Comparison of ENCODE assay signal across 11 cellular contexts in genomic region chr13:40653558-40654318, GRCh38. TPM values are rescaled to one million over a fixed set of nuclear protein-coding genes. Genes with fewer than 3 reads are reported as not detected.
A peak's percentile ranks its signal among the peaks of the same experiment; 100 is the strongest.
DNase-seq lines count a peak whose midpoint lies in the region; ATAC-seq and TF ChIP-seq lines count a peak whose summit lies in the region.
"Had no signal": no experiment of that assay in that cellular context is flagged by ENCODE, and none has a peak within 500 bp of the region (broad histone marks: within the 10 kb centered on the region; RNA-seq: fewer than 3 reads in every experiment).

No MANE protein-coding gene starts in this region.

- H3K4me1 Mint-ChIP-seq in activated B cell treated with CpG ODN at 0.5 μM for 24 hours, result peaks cover 94% of the 10 kb centered on the region

- no peak for DNase-seq in HCT116 (ENCODE audit: low read depth, low spot score)
- DNase-seq in activated B cell treated with CpG ODN at 0.5 μM for 24 hours, result no peak
- DNase-seq in iris pigment epithelial cell (ENCODE audit: low read depth), result peak; percentile 51
- no peak for DNase-seq in esophagus muscularis mucosa (ENCODE audit: extremely low spot score)
- DNase-seq in SHP77 treated with DMSO at 0.1 percent for 48 hours (lab: John Stamatoyannopoulos, UW), result no peak
- no peak for DNase-seq in NCI-H446 treated with DMSO at 0.1 percent for 48 hours (lab: John Stamatoyannopoulos, UW)
- DNase-seq: body of pancreas; NCI-H2029 treated with DMSO at 0.1 percent for 48 hours; stimulated activated naive CD4-positive, alpha-beta T cell treated with Interleukin-2 at 50 U/mL for 16 hours had no signal

- no peaks in the 10 kb centered on the region for H3K9me3 Mint-ChIP-seq in activated B cell treated with CpG ODN at 0.5 μM for 24 hours

- H2AFZ ChIP-seq in HCT116 (ENCODE audit: low read depth, low read length, poor library complexity, severe bottlenecking), result no peak overlapping the region

- BruUV-seq in HCT116 (replicated peaks; lab: Mats Ljungman, UMichigan), result no TSS peak

- H3K9me2 ChIP-seq in HCT116 (ENCODE audit: insufficient read depth), result no peaks in the 10 kb centered on the region

- TF ChIP-seq POLR2A in HCT116 (IDR thresholded peaks at IDR 0.05; ENCODE audit: borderline replicate concordance, extremely low read depth, insufficient read depth, insufficient read length) (no peak), esophagus muscularis mucosa (IDR thresholded peaks at IDR 0.05; ENCODE audit: low read depth) (no peak)

- TF ChIP-seq EP300 in esophagus muscularis mucosa (IDR thresholded peaks at IDR 0.05), result no peak

- H4K20me1 ChIP-seq in BLaER1, result peaks cover 75% of the 10 kb centered on the region
- no peaks in the 10 kb centered on the region for H4K20me1 ChIP-seq in HCT116 (ENCODE audit: insufficient read depth)

- H3K9me3 ChIP-seq in BLaER1 (peaks cover 22% of the 10 kb centered on the region), HCT116 (ENCODE audit: control insufficient read depth in 1 of 2, insufficient read depth in 1 of 2, low read depth in 1 of 2, low read length in 2 of 2) (no peaks in the 10 kb centered on the region), esophagus muscularis mucosa (no peaks in the 10 kb centered on the region)
- H3K9me3 ChIP-seq: body of pancreas had no signal

- H3K9ac ChIP-seq in BLaER1, result peak overlapping the region; percentile 43; the same call in 1 of the 2 replicates
- H3K9ac ChIP-seq in HCT116 (ENCODE audit: low read length), result no peak overlapping the region

- H3K27me3 ChIP-seq in BLaER1 (no peaks in the 10 kb centered on the region), HCT116 (ENCODE audit: insufficient read depth, low read length) (no peaks in the 10 kb centered on the region), esophagus muscularis mucosa (no peaks in the 10 kb centered on the region)
- H3K27me3 ChIP-seq: body of pancreas had no signal

- 0 out of 2 replicates have a peak, but pooled peaks have one; percentile 22 for ATAC-seq in HCT116
- peak; percentile 8 for ATAC-seq in activated B cell treated with CpG ODN at 0.5 μM for 24 hours (ENCODE audit: low read depth)
- ATAC-seq in GM21576 (IDR thresholded peaks at IDR 0.05; ENCODE audit: unreplicated experiment), result no peak
- ATAC-seq: body of pancreas had no signal

- H3K4me3 Mint-ChIP-seq in activated B cell treated with CpG ODN at 0.5 μM for 24 hours, result peak overlapping the region; percentile 79

- TF ChIP-seq CTCF in HCT116 (IDR thresholded peaks at IDR 0.05 in 2 of 3, conservative IDR thresholded peaks at IDR 0.05 in 1 of 3; ENCODE audit: borderline replicate concordance in 1 of 3, insufficient read depth in 1 of 3, low read depth in 2 of 3, low read length in 2 of 3) (no peak), activated B cell treated with CpG ODN at 0.5 μM for 24 hours (IDR thresholded peaks at IDR 0.05) (no peak), esophagus muscularis mucosa (IDR thresholded peaks at IDR 0.05) (peak in 1 of 3 experiments; percentile 7)

- intact Hi-C loops in HCT116 (cut with micrococcal nuclease) (no loop called here), activated B cell treated with CpG ODN at 0.5 μM for 24 hours (cut with micrococcal nuclease) (loop anchor here (5.0 kb wide), 1 partner anchor 1619 kb away; the partner anchor contains the start of gene AKAP11), esophagus muscularis mucosa (cut with DNase I) (no loop called here)

- H3K36me3 ChIP-seq in BLaER1 (peaks cover 11% of the 10 kb centered on the region; the same call in 1 of the 2 replicates), HCT116 (ENCODE audit: control insufficient read depth in 1 of 2, insufficient read depth in 2 of 2, low read length in 2 of 2) (no peaks in the 10 kb centered on the region), esophagus muscularis mucosa (no peaks in the 10 kb centered on the region)

- peaks cover 3% of the 10 kb centered on the region for H3K36me3 Mint-ChIP-seq in activated B cell treated with CpG ODN at 0.5 μM for 24 hours (ENCODE audit: low read depth)

- H3K27ac Mint-ChIP-seq in activated B cell treated with CpG ODN at 0.5 μM for 24 hours, result peak overlapping the region; percentile 91

- CTCF ChIA-PET in HCT116 (lab: Charles Lee) (no interaction called here), activated B cell treated with CpG ODN at 0.5 μM for 24 hours (lab: Charles Lee) (no interaction called here)

- peak overlapping the region; percentile 64 for H3K27ac ChIP-seq in BLaER1
- H3K27ac ChIP-seq in HCT116 (ENCODE audit: low read depth, low read length), result no peak overlapping the region
- no peak overlapping the region for H3K27ac ChIP-seq in esophagus muscularis mucosa (replicated peaks in 1 of 4)
- H3K27ac ChIP-seq: body of pancreas had no signal

- H3K4me2 ChIP-seq in BLaER1 (peak overlapping the region; percentile 70), HCT116 (ENCODE audit: low read length) (no peak overlapping the region)

- POLR2A ChIA-PET in HCT116 (lab: Charles Lee) (no interaction called here), activated B cell treated with CpG ODN at 0.5 μM for 24 hours (lab: Charles Lee) (interaction anchor here (0.6 to 4.6 kb wide), 5 partner anchors 10 to 252 kb away, joined by 4 to 64 read pairs (median 5); no protein-coding TSS in a partner anchor)

- RAD21 ChIA-PET in HCT116 (lab: Charles Lee; ENCODE audit: low non-redundant PET in 1 of 2, low total read pairs in 2 of 2, uncharacterized antibody in 2 of 2, unreplicated experiment in 2 of 2), result no interaction called here

- H3K4me1 ChIP-seq in BLaER1, result peaks cover 73% of the 10 kb centered on the region
- no peaks in the 10 kb centered on the region for H3K4me1 ChIP-seq in HCT116 (ENCODE audit: control insufficient read depth in 1 of 2, insufficient read depth in 2 of 2, low read length in 2 of 2)
- peaks cover 70 to 94% (median 79%) of the 10 kb centered on the region in 4 donors for H3K4me1 ChIP-seq in esophagus muscularis mucosa

- WGBS in esophagus muscularis mucosa, result 61% methylated on average over 3 of the region's 3 CpGs

- no peak for TF ChIP-seq RAD21 in HCT116 (IDR thresholded peaks at IDR 0.05; ENCODE audit: low read depth)

- no peak overlapping the region for H3K4me3 ChIP-seq in BLaER1
- no peak overlapping the region for H3K4me3 ChIP-seq in HCT116 (replicated peaks in 1 of 2; ENCODE audit: low read depth in 1 of 2, low read length in 2 of 2)
- no peak overlapping the region for H3K4me3 ChIP-seq in esophagus muscularis mucosa
- H3K4me3 ChIP-seq: body of pancreas had no signal

- no peaks in the 10 kb centered on the region for H3K27me3 Mint-ChIP-seq in activated B cell treated with CpG ODN at 0.5 μM for 24 hours

- peaks cover 52% of the 10 kb centered on the region for H3K79me2 ChIP-seq in HCT116 (ENCODE audit: insufficient read depth, low read length)

TF ChIP-seq in HCT116, 20 proteins besides CTCF, POLR2A, EP300 and RAD21:
- TF ChIP-seq CEBPB (IDR thresholded peaks at IDR 0.05; ENCODE audit: low read depth) (no peak), MAX (IDR thresholded peaks at IDR 0.05) (no peak), ZFX (IDR thresholded peaks at IDR 0.05) (no peak), FOSL1 (IDR thresholded peaks at IDR 0.05; ENCODE audit: low read depth) (no peak), EGR1 (IDR thresholded peaks at IDR 0.05; ENCODE audit: low read depth) (no peak), JUND (IDR thresholded peaks at IDR 0.05) (no peak)

RNA-seq across cellular contexts. Expression of gene FOXO1, which starts 12.7 kb away (rescaled TPM):
- total RNA-seq in HCT116 (2021; ENCODE audit: unreplicated experiment) (12.2 TPM), activated B cell treated with CpG ODN at 0.5 μM for 24 hours (47.5 and 50.4 TPM in 2 replicates), esophagus muscularis mucosa (10 to 100 TPM; 65.6 to 87.4 (median 78.5) TPM)
- 3.5 and 3.8 TPM in 2 replicates for polyA plus RNA-seq in HCT116 (2012)
